Comparison of ENCODE assay signal across 16 cellular contexts in the genomic region with DNA sequence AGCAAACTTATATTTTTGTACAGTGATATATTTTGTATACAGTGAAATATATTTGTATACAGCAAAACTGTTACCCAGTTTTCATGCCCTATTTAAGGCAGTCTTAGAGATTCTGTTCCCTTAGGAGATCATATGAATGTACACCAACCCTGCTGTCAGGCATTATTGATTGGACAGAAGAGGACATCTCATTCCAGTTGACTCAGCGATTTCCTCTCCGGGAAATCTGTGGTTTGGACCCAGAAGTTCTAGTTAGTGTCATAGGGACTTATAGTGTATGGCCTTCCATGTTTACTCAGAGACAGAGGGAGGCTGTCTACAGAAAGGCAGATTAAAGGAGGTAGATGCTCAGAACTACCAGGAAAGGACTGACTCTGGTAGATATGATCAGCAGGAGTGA.
A peak's percentile ranks its signal among the peaks of the same experiment; 100 is the strongest.
DNase-seq lines count a peak whose midpoint lies in the region; ATAC-seq, FAIRE-seq and TF ChIP-seq lines count a peak whose summit lies in the region.
"Had no signal": no experiment of that assay in that cellular context is flagged by ENCODE, and none has a peak within 500 bp of the region (broad histone marks: within the 10 kb centered on the region; RNA-seq: fewer than 3 reads in every experiment).

No MANE protein-coding gene starts in this region.

- H3K4me3 Mint-ChIP-seq in glutamatergic neuron (ENCODE audit: unreplicated experiment) (peak overlapping the region; percentile 26), progenitor cell of endocrine pancreas (ENCODE audit: low read depth) (no peak overlapping the region)
- H3K4me3 Mint-ChIP-seq: CD4-positive, CD25-positive, alpha-beta regulatory T cell; GM23338 had no signal

- no peaks in the 10 kb centered on the region for H3K36me3 ChIP-seq in PC-9 (ENCODE audit: low read depth)
- H3K36me3 ChIP-seq: BLaER1 treated with 17β-estradiol and CSF1 and Interleukin-3, amounts not matched to agents 10 nM and 100 nM had no signal

- H3K27ac Mint-ChIP-seq in glutamatergic neuron (ENCODE audit: unreplicated experiment) (peak overlapping the region; percentile 87), progenitor cell of endocrine pancreas (peak overlapping the region; percentile 75)
- H3K27ac Mint-ChIP-seq: CD4-positive, CD25-positive, alpha-beta regulatory T cell; GM23338 had no signal

- H3K27me3 Mint-ChIP-seq in glutamatergic neuron (ENCODE audit: unreplicated experiment) (peaks cover 2% of the 10 kb centered on the region), progenitor cell of endocrine pancreas (no peaks in the 10 kb centered on the region)

- H3K9me3 Mint-ChIP-seq in glutamatergic neuron (ENCODE audit: unreplicated experiment) (peaks cover 5% of the 10 kb centered on the region), progenitor cell of endocrine pancreas (ENCODE audit: low read depth) (peaks cover 7% of the 10 kb centered on the region)

- DNase-seq in A549 (ENCODE audit: low read depth in 1 of 2, low spot score in 1 of 2): no peak
- DNase-seq in PC-9: no peak
- no peak for DNase-seq in glutamatergic neuron
- DNase-seq in progenitor cell of endocrine pancreas (ENCODE audit: low spot score, unreplicated experiment): no peak
- DNase-seq in left cardiac atrium: no peak
- DNase-seq in SW 1271 (lab: John Stamatoyannopoulos, UW): no peak
- DNase-seq: CD4-positive, CD25-positive, alpha-beta regulatory T cell; DMS53; GF-D8; H7; KG1 had no signal

- intact Hi-C loops in PC-9 (cut with micrococcal nuclease; ENCODE audit: unreplicated experiment) (no loop called here), left cardiac atrium (cut with DNase I) (no loop called here)

- H3K4me3 ChIP-seq in A549 (no peak overlapping the region), PC-9 (no peak overlapping the region)
- H3K4me3 ChIP-seq: BLaER1 treated with 17β-estradiol and CSF1 and Interleukin-3, amounts not matched to agents 10 nM and 100 nM; GM23338 had no signal

- POLR2A ChIA-PET in A549 (lab: Yijun Ruan, JAX) (no interaction called here), PC-9 (lab: Charles Lee; ENCODE audit: unreplicated experiment) (no interaction called here)

- no peak for TF ChIP-seq POLR2A in A549 (IDR thresholded peaks at IDR 0.05; ENCODE audit: low read length)

- H3K36me3 Mint-ChIP-seq in glutamatergic neuron (ENCODE audit: unreplicated experiment) (peaks cover 3% of the 10 kb centered on the region), progenitor cell of endocrine pancreas (ENCODE audit: insufficient read depth) (no peaks in the 10 kb centered on the region)
- H3K36me3 Mint-ChIP-seq: CD4-positive, CD25-positive, alpha-beta regulatory T cell had no signal

- H3K4me2 ChIP-seq in A549: no peak overlapping the region
- H3K4me2 ChIP-seq in PC-9: no peak overlapping the region
- H3K4me2 ChIP-seq: BLaER1 treated with 17β-estradiol and CSF1 and Interleukin-3, amounts not matched to agents 10 nM and 100 nM; GM23338 had no signal

- no peaks in the 10 kb centered on the region for H3F3A ChIP-seq in PC-9 (ENCODE audit: insufficient read depth, low read depth)

- TF ChIP-seq RAD21 in A549 (conservative IDR thresholded peaks at IDR 0.05 in 1 of 2, IDR thresholded peaks at IDR 0.05 in 1 of 2): no peak

- CTCF ChIA-PET in A549 (lab: Yijun Ruan, JAX) (no interaction called here), PC-9 (lab: Charles Lee) (no interaction called here)

- no peaks in the 10 kb centered on the region for H3K79me2 ChIP-seq in PC-9 (ENCODE audit: low read depth)

- no peaks in the 10 kb centered on the region for H3K4me1 ChIP-seq in A549
- H3K4me1 ChIP-seq in PC-9 (replicated peaks; ENCODE audit: insufficient read depth): no peaks in the 10 kb centered on the region
- H3K4me1 ChIP-seq: BLaER1 treated with 17β-estradiol and CSF1 and Interleukin-3, amounts not matched to agents 10 nM and 100 nM had no signal

- no peaks in the 10 kb centered on the region for H4K20me1 ChIP-seq in PC-9 (ENCODE audit: insufficient read depth)
- H4K20me1 ChIP-seq: BLaER1 treated with 17β-estradiol and CSF1 and Interleukin-3, amounts not matched to agents 10 nM and 100 nM had no signal

- no peaks in the 10 kb centered on the region for H3K27me3 ChIP-seq in PC-9 (ENCODE audit: insufficient read depth, low read depth)
- H3K27me3 ChIP-seq: BLaER1 treated with 17β-estradiol and CSF1 and Interleukin-3, amounts not matched to agents 10 nM and 100 nM had no signal

- TF ChIP-seq CTCF in A549 (IDR thresholded peaks at IDR 0.05) (no peak), PC-9 (conservative IDR thresholded peaks at IDR 0.05) (no peak), glutamatergic neuron (IDR thresholded peaks at IDR 0.05; ENCODE audit: partially characterized antibody, unreplicated experiment) (no peak), progenitor cell of endocrine pancreas (IDR thresholded peaks at IDR 0.05; ENCODE audit: unreplicated experiment) (no peak)

- no peak for TF ChIP-seq EP300 in A549 (IDR thresholded peaks at IDR 0.05)

- H3K9me2 ChIP-seq in PC-9 (ENCODE audit: insufficient read depth): no peaks in the 10 kb centered on the region

- BruUV-seq in PC-9 (replicated peaks; lab: Mats Ljungman, UMichigan): no TSS peak

- H3K4me1 Mint-ChIP-seq in glutamatergic neuron (ENCODE audit: low read depth, unreplicated experiment): peaks cover 4% of the 10 kb centered on the region
- no peaks in the 10 kb centered on the region for H3K4me1 Mint-ChIP-seq in progenitor cell of endocrine pancreas (ENCODE audit: low read depth)
- H3K4me1 Mint-ChIP-seq: CD4-positive, CD25-positive, alpha-beta regulatory T cell had no signal

- ATAC-seq in A549 (no peak), left cardiac atrium (no peak), GM21723 (IDR thresholded peaks at IDR 0.05; ENCODE audit: unreplicated experiment) (no peak)
- ATAC-seq: GM23338 had no signal

- H3K9me3 ChIP-seq in A549: no peaks in the 10 kb centered on the region
- H3K9me3 ChIP-seq in PC-9 (ENCODE audit: insufficient read depth, low read depth): no peaks in the 10 kb centered on the region

- no peak for FAIRE-seq in A549 (lab: Jason Lieb, UNC)
- FAIRE-seq: HTR-8/SVneo had no signal

- H3K27ac ChIP-seq in A549: no peak overlapping the region
- no peak overlapping the region for H3K27ac ChIP-seq in PC-9
- H3K27ac ChIP-seq: 22Rv1; BLaER1 treated with 17β-estradiol and CSF1 and Interleukin-3, amounts not matched to agents 10 nM and 100 nM had no signal

- peak overlapping the region; percentile 22; the same call in 1 of the 2 replicates for H2AFZ ChIP-seq in PC-9
- H2AFZ ChIP-seq: GM23338 had no signal

- WGBS in A549 (ENCODE audit: missing lambda C conversion rate): 83% methylated on average over 2 of the region's 2 CpGs

TF ChIP-seq in A549, 52 proteins besides CTCF, POLR2A, EP300 and RAD21:
- TF ChIP-seq MAFK (IDR thresholded peaks at IDR 0.05; ENCODE audit: partially characterized antibody): peak; percentile 69
- TF ChIP-seq, protein P1, sequence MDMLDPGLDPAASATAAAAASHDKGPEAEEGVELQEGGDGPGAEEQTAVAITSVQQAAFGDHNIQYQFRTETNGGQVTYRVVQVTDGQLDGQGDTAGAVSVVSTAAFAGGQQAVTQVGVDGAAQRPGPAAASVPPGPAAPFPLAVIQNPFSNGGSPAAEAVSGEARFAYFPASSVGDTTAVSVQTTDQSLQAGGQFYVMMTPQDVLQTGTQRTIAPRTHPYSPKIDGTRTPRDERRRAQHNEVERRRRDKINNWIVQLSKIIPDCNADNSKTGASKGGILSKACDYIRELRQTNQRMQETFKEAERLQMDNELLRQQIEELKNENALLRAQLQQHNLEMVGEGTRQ (IDR thresholded peaks at IDR 0.05): no peak
- TF ChIP-seq NPAS2 (CRISPR knock-in tag; IDR thresholded peaks at IDR 0.05; ENCODE audit: borderline replicate concordance): no peak
- no peak for TF ChIP-seq CHD2 (IDR thresholded peaks at IDR 0.05; ENCODE audit: low read length, partially characterized antibody)
- TF ChIP-seq, protein P2, sequence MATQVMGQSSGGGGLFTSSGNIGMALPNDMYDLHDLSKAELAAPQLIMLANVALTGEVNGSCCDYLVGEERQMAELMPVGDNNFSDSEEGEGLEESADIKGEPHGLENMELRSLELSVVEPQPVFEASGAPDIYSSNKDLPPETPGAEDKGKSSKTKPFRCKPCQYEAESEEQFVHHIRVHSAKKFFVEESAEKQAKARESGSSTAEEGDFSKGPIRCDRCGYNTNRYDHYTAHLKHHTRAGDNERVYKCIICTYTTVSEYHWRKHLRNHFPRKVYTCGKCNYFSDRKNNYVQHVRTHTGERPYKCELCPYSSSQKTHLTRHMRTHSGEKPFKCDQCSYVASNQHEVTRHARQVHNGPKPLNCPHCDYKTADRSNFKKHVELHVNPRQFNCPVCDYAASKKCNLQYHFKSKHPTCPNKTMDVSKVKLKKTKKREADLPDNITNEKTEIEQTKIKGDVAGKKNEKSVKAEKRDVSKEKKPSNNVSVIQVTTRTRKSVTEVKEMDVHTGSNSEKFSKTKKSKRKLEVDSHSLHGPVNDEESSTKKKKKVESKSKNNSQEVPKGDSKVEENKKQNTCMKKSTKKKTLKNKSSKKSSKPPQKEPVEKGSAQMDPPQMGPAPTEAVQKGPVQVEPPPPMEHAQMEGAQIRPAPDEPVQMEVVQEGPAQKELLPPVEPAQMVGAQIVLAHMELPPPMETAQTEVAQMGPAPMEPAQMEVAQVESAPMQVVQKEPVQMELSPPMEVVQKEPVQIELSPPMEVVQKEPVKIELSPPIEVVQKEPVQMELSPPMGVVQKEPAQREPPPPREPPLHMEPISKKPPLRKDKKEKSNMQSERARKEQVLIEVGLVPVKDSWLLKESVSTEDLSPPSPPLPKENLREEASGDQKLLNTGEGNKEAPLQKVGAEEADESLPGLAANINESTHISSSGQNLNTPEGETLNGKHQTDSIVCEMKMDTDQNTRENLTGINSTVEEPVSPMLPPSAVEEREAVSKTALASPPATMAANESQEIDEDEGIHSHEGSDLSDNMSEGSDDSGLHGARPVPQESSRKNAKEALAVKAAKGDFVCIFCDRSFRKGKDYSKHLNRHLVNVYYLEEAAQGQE (IDR thresholded peaks at IDR 0.05): no peak
- TF ChIP-seq RARB (CRISPR knock-in tag; IDR thresholded peaks at IDR 0.05): no peak
